ENCODE assay signal across 10 cellular contexts in genomic region chr5:141528401-141528984, GRCh38. TPM values are rescaled to one million over a fixed set of nuclear protein-coding genes. Genes with fewer than 3 reads are reported as not detected.
A peak's percentile ranks its signal among the peaks of the same experiment; 100 is the strongest.
DNase-seq lines count a peak whose midpoint lies in the region; ATAC-seq, FAIRE-seq and TF ChIP-seq lines count a peak whose summit lies in the region.
"Had no signal": no experiment of that assay in that cellular context is flagged by ENCODE, and none has a peak within 500 bp of the region (broad histone marks: within the 10 kb centered on the region; RNA-seq: fewer than 3 reads in every experiment).

No MANE protein-coding gene starts in this region.

- no peak overlapping the region for H3K27ac ChIP-seq in K562 (ENCODE audit: extremely low read depth, low read depth, low read length)
- peak overlapping the region in 15 of 21 experiments; percentile 15 to 81 (median 53) for H3K27ac ChIP-seq in skin epidermis
- H3K27ac ChIP-seq: HL-60 had no signal

- no peak overlapping the region for H3K4me2 ChIP-seq in K562 (ENCODE audit: insufficient read depth, low read length)

- H3K9me3 Mint-ChIP-seq in HFFc6 = no peaks in the 10 kb centered on the region
- H3K9me3 Mint-ChIP-seq in immature natural killer cell = no peaks in the 10 kb centered on the region

- H3K4me3 ChIP-seq in K562 (no peak overlapping the region), skin epidermis (no peak overlapping the region)

- no peak for FAIRE-seq in K562 (lab: Jason Lieb, UNC)

- no peaks in the 10 kb centered on the region; the same call in 1 of the 2 replicates for H4K20me1 ChIP-seq in K562 (replicated peaks; ENCODE audit: control insufficient read depth, insufficient read depth, low read length)

- no peak for TF ChIP-seq RAD21 in K562 (CRISPR knock-in tag; conservative IDR thresholded peaks at IDR 0.05 in 1 of 2, IDR thresholded peaks at IDR 0.05 in 1 of 2)

- peaks cover 0 to 2% of the 10 kb centered on the region in 2 experiments; a peak in 1 of 5 replicates for H3K4me1 ChIP-seq in K562 (replicated peaks in 1 of 2; ENCODE audit: control insufficient read depth in 2 of 2, insufficient read depth in 2 of 2, low read length in 2 of 2)

- CTCF ChIA-PET in K562 (lab: Yijun Ruan, JAX; ENCODE audit: low intra/inter-chr PET ratio) = no interaction called here

- H3K27ac Mint-ChIP-seq in HFFc6 (no peak overlapping the region), immature natural killer cell (peak overlapping the region; percentile 1 to 61 (median 19))

- H3K9me3 ChIP-seq in K562 (replicated peaks; ENCODE audit: control insufficient read depth, insufficient read depth, low read depth, low read length) = no peaks in the 10 kb centered on the region

- no peaks in the 10 kb centered on the region for H3K9me1 ChIP-seq in K562 (ENCODE audit: control insufficient read depth, insufficient read depth, low read length)

- POLR2A ChIA-PET in K562 (lab: Yijun Ruan, JAX) = no interaction called here

- in situ Hi-C loops in K562 (cut with MboI) = no loop called here

- no peak for TF ChIP-seq POLR2A in K562 (conservative IDR thresholded peaks at IDR 0.05)

- H3K4me1 Mint-ChIP-seq in HFFc6 (ENCODE audit: low read depth) = peaks cover 29% of the 10 kb centered on the region
- H3K4me1 Mint-ChIP-seq in immature natural killer cell = peaks cover 8 to 15% of the 10 kb centered on the region in 2 donors

- peak overlapping the region; percentile 43; the same call in 1 of the 2 replicates for H3K4me3 Mint-ChIP-seq in HFFc6
- H3K4me3 Mint-ChIP-seq in immature natural killer cell = no peak overlapping the region

- TF ChIP-seq CTCF in HFFc6 (IDR thresholded peaks at IDR 0.05) (no peak), K562 (IDR thresholded peaks at IDR 0.05 in 2 of 3, conservative IDR thresholded peaks at IDR 0.05 in 1 of 3; ENCODE audit: insufficient read depth in 2 of 3, low read depth in 1 of 3, low read length in 3 of 3) (no peak)

- H3K79me2 ChIP-seq in K562 (ENCODE audit: control insufficient read depth, insufficient read depth, low read length) = no peaks in the 10 kb centered on the region

- TSS peak; percentile 9 for BruUV-seq in K562 (replicated peaks; lab: Mats Ljungman, UMichigan)

- DNase-seq in HFFc6 (no peak), K562 (ENCODE audit: extremely low read depth in 1 of 4, low spot score in 3 of 4) (no peak), immature natural killer cell (no peak), cortex of kidney (lab: John Stamatoyannopoulos, UW) (no peak), ecto neural progenitor cell (ENCODE audit: low spot score) (no peak), NOMO-1 treated with DMSO at 0.1 percent for 48 hours (lab: John Stamatoyannopoulos, UW; ENCODE audit: unreplicated experiment) (no peak)
- DNase-seq: activated gamma-delta T cell treated with Interleukin-2 at 50 U/mL for 16 hours had no signal

- TF ChIP-seq EP300 in K562 (IDR thresholded peaks at IDR 0.05; ENCODE audit: low read length) = no peak

- peaks cover 2% of the 10 kb centered on the region; the same call in 1 of the 2 replicates for H3K27me3 Mint-ChIP-seq in HFFc6 (ENCODE audit: insufficient read depth)
- peaks cover 5 to 10% (median 5%) of the 10 kb centered on the region in 3 donors for H3K27me3 Mint-ChIP-seq in immature natural killer cell (ENCODE audit: low read depth in 3 of 3)

- H3K36me3 ChIP-seq in K562 (ENCODE audit: control insufficient read depth, insufficient read depth, low read length) = peaks cover 99% of the 10 kb centered on the region

- WGBS in K562 (ENCODE audit: insufficient coverage, low coverage, missing lambda C conversion rate) = 93% methylated on average over 10 of the region's 10 CpGs

- no peak overlapping the region for H3K9ac ChIP-seq in K562 (ENCODE audit: insufficient read depth in 1 of 2, low read depth in 2 of 2, low read length in 2 of 2)

- H3K36me3 Mint-ChIP-seq in HFFc6 (ENCODE audit: low read depth) (peaks cover 26% of the 10 kb centered on the region), immature natural killer cell (peaks cover 19 to 57% (median 33%) of the 10 kb centered on the region in 3 donors)

- H3K27me3 ChIP-seq in K562 (ENCODE audit: control insufficient read depth in 2 of 2, insufficient read depth in 2 of 2, low read length in 2 of 2) = no peaks in the 10 kb centered on the region

- ATAC-seq in K562 (no peak), GM21723 (IDR thresholded peaks at IDR 0.05; ENCODE audit: unreplicated experiment) (no peak)

- intact Hi-C loops in K562 (cut with micrococcal nuclease) = no loop called here

- no peak overlapping the region for H2AFZ ChIP-seq in K562 (ENCODE audit: low read depth, low read length)

TF ChIP-seq in K562, 482 proteins besides CTCF, POLR2A, EP300 and RAD21 (continues in another document):
- no peak for TF ChIP-seq SLC30A9 (CRISPR knock-in tag; IDR thresholded peaks at IDR 0.05)
- no peak for TF ChIP-seq NFIX (CRISPR knock-in tag; IDR thresholded peaks at IDR 0.05; ENCODE audit: low read depth)
- TF ChIP-seq BRD9 (IDR thresholded peaks at IDR 0.05; ENCODE audit: low read depth, partially characterized antibody) = no peak
- no peak for TF ChIP-seq CXXC5 (CRISPR knock-in tag; IDR thresholded peaks at IDR 0.05)
- no peak for TF ChIP-seq GTF2A2 (tag; IDR thresholded peaks at IDR 0.05)
- TF ChIP-seq POLR3G (IDR thresholded peaks at IDR 0.05; ENCODE audit: extremely low read depth, insufficient read length, insufficient replicate concordance) = no peak
- TF ChIP-seq CSDE1 (IDR thresholded peaks at IDR 0.05) = no peak

RNA-seq across cellular contexts. Expression of gene PCDHGC5, which starts 39.6 kb away (rescaled TPM):
- 1 to 10 TPM; 2.3 to 5.7 (median 2.7) TPM for total RNA-seq in HFFc6 (2021; fragmentation: NEBNext Ultra II Directional; extraction: Animal tissue kit (Norgen Biotek cat#: 25700))
- 0.14 TPM in 1 of 2 replicates, not detected in the other for total RNA-seq in K562 (2011; cell fraction: chromatin; rRNA removed; ENCODE audit: low replicate concordance)
- total RNA-seq in K562 (2011; cell fraction: nucleolus; rRNA removed) = 0.17 TPM in 1 of 2 replicates, not detected in the other
- total RNA-seq in K562 (2011; cell fraction: nucleoplasm; rRNA removed) = not detected in 2 replicates
- total RNA-seq in K562 (2014; rRNA removed) = not detected in 2 replicates
- total RNA-seq in K562 (2014; rRNA removed; fragmentation: Illumina TruSeq; extraction: Trizol) = not detected in 2 replicates
- total RNA-seq in K562 (2015; rRNA removed; fragmentation: Illumina TruSeq; extraction: Trizol) = not detected in 2 replicates
- not detected in 2 replicates for total RNA-seq in K562 (2021)
- polyA plus RNA-seq in K562 (2011; rRNA removed) = not detected in 2 replicates
- not detected in 2 replicates for polyA plus RNA-seq in K562 (2011; cell fraction: cytosol; rRNA removed)
- polyA plus RNA-seq in K562 (2011; cell fraction: nucleus; rRNA removed) = not detected in 2 replicates
- polyA plus RNA-seq in K562 (2012) = not detected in 2 replicates
- not detected in 2 replicates for polyA plus RNA-seq in K562 (2014; fragmentation: Illumina TruSeq; extraction: Trizol)
- polyA plus RNA-seq in K562 (2014; fragmentation: Nextera tagmentation; extraction: Ambion mirVana) = not detected
- not detected in 2 replicates for polyA plus RNA-seq in K562 (2014; rRNA removed)
- not detected in 2 replicates for polyA minus RNA-seq in K562 (2011; rRNA and poly(A)+ RNA removed)
- not detected in 2 replicates for polyA minus RNA-seq in K562 (2011; cell fraction: cytosol; rRNA and poly(A)+ RNA removed)
- not detected in 2 replicates for polyA minus RNA-seq in K562 (2011; cell fraction: nucleus; rRNA and poly(A)+ RNA removed)
- polyA plus RNA-seq in immature natural killer cell = not detected

RNA-seq across cellular contexts. Expression of gene PCDHGC4, which starts 43.7 kb away (rescaled TPM):
- total RNA-seq in HFFc6 (2021; fragmentation: NEBNext Ultra II Directional; extraction: Animal tissue kit (Norgen Biotek cat#: 25700)) = 1 to 10 TPM in 1 of 6 experiments, under 1 TPM in 5; 0.34 to 1.4 (median 0.62) TPM
- not detected in 2 replicates for total RNA-seq in K562 (2011; cell fraction: chromatin; rRNA removed; ENCODE audit: low replicate concordance)
- not detected in 2 replicates for total RNA-seq in K562 (2011; cell fraction: nucleolus; rRNA removed)
- total RNA-seq in K562 (2011; cell fraction: nucleoplasm; rRNA removed) = not detected in 2 replicates
- total RNA-seq in K562 (2014; rRNA removed) (0.05 TPM in 1 of 2 replicates, not detected in the other), K562 (2014; rRNA removed; fragmentation: Illumina TruSeq; extraction: Trizol) (not detected in 2 replicates), K562 (2015; rRNA removed; fragmentation: Illumina TruSeq; extraction: Trizol) (not detected in 2 replicates), K562 (2021) (not detected in 2 replicates)
- polyA plus RNA-seq in K562 (2011; rRNA removed) (not detected in 2 replicates), K562 (2014; fragmentation: Illumina TruSeq; extraction: Trizol) (not detected in 2 replicates), K562 (2014; fragmentation: Nextera tagmentation; extraction: Ambion mirVana) (not detected), K562 (2014; rRNA removed) (not detected in 2 replicates), immature natural killer cell (not detected)
- not detected in 2 replicates for polyA plus RNA-seq in K562 (2011; cell fraction: cytosol; rRNA removed)
- not detected in 2 replicates for polyA plus RNA-seq in K562 (2011; cell fraction: nucleus; rRNA removed)
- polyA plus RNA-seq in K562 (2012) = not detected in 2 replicates
- polyA minus RNA-seq in K562 (2011; rRNA and poly(A)+ RNA removed) = not detected in 2 replicates
- polyA minus RNA-seq in K562 (2011; cell fraction: cytosol; rRNA and poly(A)+ RNA removed) = not detected in 2 replicates
- not detected in 2 replicates for polyA minus RNA-seq in K562 (2011; cell fraction: nucleus; rRNA and poly(A)+ RNA removed)

RNA-seq across cellular contexts. Expression of gene PCDHGC3, which starts 52.7 kb away (rescaled TPM):
- 100 to 1,000 TPM; 126 to 150 (median 132) TPM for total RNA-seq in HFFc6 (2021; fragmentation: NEBNext Ultra II Directional; extraction: Animal tissue kit (Norgen Biotek cat#: 25700))
- total RNA-seq in K562 (2011; cell fraction: chromatin; rRNA removed; ENCODE audit: low replicate concordance) = 0.12 TPM in 1 of 2 replicates, not detected in the other
- total RNA-seq in K562 (2011; cell fraction: nucleolus; rRNA removed) = not detected in 2 replicates
- not detected in 2 replicates for total RNA-seq in K562 (2011; cell fraction: nucleoplasm; rRNA removed)
- total RNA-seq in K562 (2014; rRNA removed) (not detected in 2 replicates), K562 (2014; rRNA removed; fragmentation: Illumina TruSeq; extraction: Trizol) (not detected in 2 replicates), K562 (2015; rRNA removed; fragmentation: Illumina TruSeq; extraction: Trizol) (not detected in 2 replicates), K562 (2021) (0.07 and 0.20 TPM in 2 replicates)
- polyA plus RNA-seq in K562 (2011; rRNA removed) (not detected in 2 replicates), K562 (2014; fragmentation: Illumina TruSeq; extraction: Trizol) (not detected in 2 replicates), K562 (2014; fragmentation: Nextera tagmentation; extraction: Ambion mirVana) (not detected), K562 (2014; rRNA removed) (not detected in 2 replicates), immature natural killer cell (1 to 10 TPM in 1 of 3 donors, under 1 TPM in 2; 0.63 to 1.3 (median 0.77) TPM)
- polyA plus RNA-seq in K562 (2011; cell fraction: cytosol; rRNA removed) = not detected in 2 replicates
- polyA plus RNA-seq in K562 (2011; cell fraction: nucleus; rRNA removed) = not detected in 2 replicates
- not detected in 2 replicates for polyA plus RNA-seq in K562 (2012)
- polyA minus RNA-seq in K562 (2011; rRNA and poly(A)+ RNA removed) = not detected in 2 replicates
- polyA minus RNA-seq in K562 (2011; cell fraction: cytosol; rRNA and poly(A)+ RNA removed) = not detected in 2 replicates
- polyA minus RNA-seq in K562 (2011; cell fraction: nucleus; rRNA and poly(A)+ RNA removed) = not detected in 2 replicates

Comparison
In these comparisons a context has a peak if more than half of its experiments do, and no peak if none do; other contexts are left out.
1. RNA of gene PCDHGC3, which starts 52.7 kb away (total RNA-seq): 126 to 150 TPM in HFFc6; 0.07 to 0.20 TPM in K562; every median in the first group is over 100 times any median in the second.